14 cellular contexts compared by ENCODE assay signal in the genomic region with DNA sequence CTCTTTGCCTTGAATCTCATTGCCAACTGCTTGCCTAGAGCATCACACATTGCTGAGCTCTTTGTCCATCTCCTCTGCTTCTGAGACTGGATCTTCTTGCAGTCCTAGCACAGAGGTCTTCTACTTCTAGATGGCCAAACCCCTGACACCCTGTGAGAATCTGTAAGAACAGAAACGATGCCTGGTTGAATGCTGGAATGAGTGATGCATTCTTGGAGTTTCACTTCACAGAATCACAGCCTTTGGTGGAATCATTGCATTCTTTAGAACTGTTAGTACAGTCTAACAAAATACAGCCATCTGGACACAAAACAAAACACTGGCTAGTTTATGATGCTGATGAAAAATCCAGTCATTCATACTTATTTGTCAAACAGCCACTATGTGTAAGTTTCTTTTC.
A peak's percentile ranks its signal among the peaks of the same experiment; 100 is the strongest.
DNase-seq lines count a peak whose midpoint lies in the region; ATAC-seq and TF ChIP-seq lines count a peak whose summit lies in the region.
"Had no signal": no experiment of that assay in that cellular context is flagged by ENCODE, and none has a peak within 500 bp of the region (broad histone marks: within the 10 kb centered on the region; RNA-seq: fewer than 3 reads in every experiment).

No MANE protein-coding gene starts in this region.

- H3K4me3 ChIP-seq in AG09309 (ENCODE audit: control insufficient read depth, low read depth, low read length) (no peak overlapping the region), fibroblast of the aortic adventitia (ENCODE audit: low read depth, low read length) (no peak overlapping the region)
- H3K4me3 ChIP-seq: right atrium auricular region had no signal

- no peak for TF ChIP-seq CTCF in AG09309 (IDR thresholded peaks at IDR 0.05; ENCODE audit: control insufficient read depth, insufficient read depth, low read depth, low read length, missing control alignments)
- TF ChIP-seq CTCF in fibroblast of the aortic adventitia (IDR thresholded peaks at IDR 0.05; ENCODE audit: insufficient read depth, low read length) = no peak

- peaks cover 17% of the 10 kb centered on the region for H3K4me1 Mint-ChIP-seq in activated CD8-positive, alpha-beta T cell treated with anti-CD3 and anti-CD28 coated beads, Interleukin-2, amount 10 ng/mL, durations not matched to agents 7 days and 5 days (ENCODE audit: low read depth)

- peak; percentile 48 for DNase-seq in AG09309 (ENCODE audit: low read depth)
- DNase-seq in EH (ENCODE audit: low read depth) = peak; percentile 91
- DNase-seq in activated CD8-positive, alpha-beta T cell treated with anti-CD3 and anti-CD28 coated beads, Interleukin-2, amount 10 ng/mL, durations not matched to agents 7 days and 5 days = no peak
- DNase-seq in fibroblast of the aortic adventitia (ENCODE audit: low read depth) = peak; percentile 35
- DNase-seq in effector CD8-positive, alpha-beta T cell (lab: John Stamatoyannopoulos, UW) = no peak
- DNase-seq in cerebellar nuclear complex (lab: John Stamatoyannopoulos, UW) = no peak
- DNase-seq in iPS-NIHi11 (ENCODE audit: low spot score) = no peak
- no peak for DNase-seq in glomerular visceral epithelial cell (ENCODE audit: extremely low spot score)
- DNase-seq: activated CD8-positive, alpha-beta memory T cell treated with anti-CD3 and anti-CD28 coated beads, Interleukin-2, amount 50 U/mL, for 48 hours; nephron progenitor cell; SHP77 treated with DMSO at 0.1 percent for 48 hours; stimulated activated CD4-positive, alpha-beta T cell treated with anti-CD3 and anti-CD28 coated beads, Interleukin-4, amount 100 ng/mL, for 1 hour had no signal

- H3K27ac Mint-ChIP-seq in activated CD8-positive, alpha-beta T cell treated with anti-CD3 and anti-CD28 coated beads, Interleukin-2, amount 10 ng/mL, durations not matched to agents 7 days and 5 days = peak overlapping the region; percentile 65
- H3K27ac Mint-ChIP-seq: nephron progenitor cell had no signal

- H3K4me3 Mint-ChIP-seq in activated CD8-positive, alpha-beta T cell treated with anti-CD3 and anti-CD28 coated beads, Interleukin-2, amount 10 ng/mL, durations not matched to agents 7 days and 5 days = no peak overlapping the region
- H3K4me3 Mint-ChIP-seq: nephron progenitor cell had no signal

- peaks cover 12% of the 10 kb centered on the region for H3K9me3 Mint-ChIP-seq in activated CD8-positive, alpha-beta T cell treated with anti-CD3 and anti-CD28 coated beads, Interleukin-2, amount 10 ng/mL, durations not matched to agents 7 days and 5 days (ENCODE audit: insufficient read depth)

- CTCF ChIA-PET in activated CD8-positive, alpha-beta T cell treated with anti-CD3 and anti-CD28 coated beads, Interleukin-2, amount 10 ng/mL, durations not matched to agents 7 days and 5 days (lab: Charles Lee) = interaction anchor here (0.7 kb wide), 1 partner anchor 16 kb away, joined by 3 read pairs; no protein-coding TSS in a partner anchor

- no peaks in the 10 kb centered on the region for H3K27me3 Mint-ChIP-seq in activated CD8-positive, alpha-beta T cell treated with anti-CD3 and anti-CD28 coated beads, Interleukin-2, amount 10 ng/mL, durations not matched to agents 7 days and 5 days (ENCODE audit: low read depth)

- H3K36me3 Mint-ChIP-seq in activated CD8-positive, alpha-beta T cell treated with anti-CD3 and anti-CD28 coated beads, Interleukin-2, amount 10 ng/mL, durations not matched to agents 7 days and 5 days (ENCODE audit: low read depth) = peaks cover 3% of the 10 kb centered on the region

- POLR2A ChIA-PET in activated CD8-positive, alpha-beta T cell treated with anti-CD3 and anti-CD28 coated beads, Interleukin-2, amount 10 ng/mL, durations not matched to agents 7 days and 5 days (lab: Charles Lee) = no interaction called here

- ATAC-seq in activated CD8-positive, alpha-beta T cell treated with anti-CD3 and anti-CD28 coated beads, Interleukin-2, amount 10 ng/mL, durations not matched to agents 7 days and 5 days = no peak
- ATAC-seq: HCT116 had no signal

Comparison
In these comparisons a context has a peak if more than half of its experiments do, and no peak if none do; other contexts are left out.
1. DNase-seq: peak in AG09309 (single experiment), EH (single experiment) and fibroblast of the aortic adventitia (single experiment); none in activated CD8-positive, alpha-beta T cell treated with anti-CD3 and anti-CD28 coated beads, Interleukin-2, amount 10 ng/mL, durations not matched to agents 7 days and 5 days (single experiment), effector CD8-positive, alpha-beta T cell (single experiment), cerebellar nuclear complex (0 of 2), iPS-NIHi11 (single experiment) and glomerular visceral epithelial cell (single experiment).